In genomic region chr2:235510305-235510704, GRCh38 we compare ENCODE assay signal across 1 cellular context.
A peak's percentile ranks its signal among the peaks of the same experiment; 100 is the strongest.
TF ChIP-seq lines count a peak whose summit lies in the region.

No MANE protein-coding gene starts in this region.

TF ChIP-seq in HepG2, 621 proteins besides CTCF, POLR2A, EP300 and RAD21 (continued from another document):
- TF ChIP-seq MLX (CRISPR knock-in tag; IDR thresholded peaks at IDR 0.05) (0 out of 2 replicates have a peak, but pooled peaks have one; percentile 32), MIXL1 (CRISPR knock-in tag; IDR thresholded peaks at IDR 0.05) (peak; percentile 56; the same call in 1 of the 2 replicates), MED1 (CRISPR knock-in tag; IDR thresholded peaks at IDR 0.05) (peak; percentile 33; the same call in 1 of the 2 replicates), ERF (CRISPR knock-in tag; IDR thresholded peaks at IDR 0.05) (peak; percentile 30; the same call in 1 of the 2 replicates), GPN1 (CRISPR knock-in tag; IDR thresholded peaks at IDR 0.05; ENCODE audit: borderline replicate concordance) (no peak), PAXIP1 (CRISPR knock-in tag; conservative IDR thresholded peaks at IDR 0.05) (peak; percentile 31; the same call in 1 of the 2 replicates), ZNF580 (CRISPR knock-in tag; IDR thresholded peaks at IDR 0.05; ENCODE audit: borderline replicate concordance, low read depth) (0 out of 2 replicates have a peak, but pooled peaks have one; percentile 66), SOX5 (CRISPR knock-in tag; IDR thresholded peaks at IDR 0.05; ENCODE audit: borderline replicate concordance) (peak; percentile 50; the same call in 1 of the 2 replicates), MNT (IDR thresholded peaks at IDR 0.05) (peak; percentile 45), ZNF350 (CRISPR knock-in tag; IDR thresholded peaks at IDR 0.05; ENCODE audit: borderline replicate concordance, low read depth) (no peak), SMYD3 (CRISPR knock-in tag; IDR thresholded peaks at IDR 0.05) (no peak), ZMYM3 (CRISPR knock-in tag; IDR thresholded peaks at IDR 0.05) (peak; percentile 23; the same call in 1 of the 2 replicates), ATF2 (CRISPR knock-in tag; IDR thresholded peaks at IDR 0.05) (0 out of 2 replicates have a peak, but pooled peaks have one; percentile 20)
